Comparison of ENCODE assay signal across 8 cellular contexts in the genomic region with DNA sequence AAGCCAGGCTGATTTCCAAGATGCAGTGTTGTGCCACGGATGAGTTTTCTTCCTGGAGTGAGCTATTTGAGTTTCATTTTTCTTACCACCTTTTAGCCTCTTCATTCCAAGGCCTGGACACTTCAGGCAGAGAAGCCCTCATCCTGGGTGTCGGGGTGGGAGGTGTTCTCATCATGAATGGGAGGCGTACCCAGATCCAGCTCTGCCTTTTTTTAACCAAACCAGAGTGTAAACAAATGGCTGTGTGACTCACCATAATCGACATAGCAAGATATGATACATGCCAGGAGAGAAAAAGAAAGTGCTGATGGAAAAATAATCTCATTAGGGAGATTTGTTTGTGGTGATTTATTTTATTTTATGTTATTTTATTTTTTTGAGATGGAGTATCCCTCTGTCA.
A peak's percentile ranks its signal among the peaks of the same experiment; 100 is the strongest.
DNase-seq lines count a peak whose midpoint lies in the region; ATAC-seq lines count a peak whose summit lies in the region.

No MANE protein-coding gene starts in this region.

- no peak for ATAC-seq in HG03108 (IDR thresholded peaks at IDR 0.05; ENCODE audit: unreplicated experiment)
- no peak for ATAC-seq in HG02763 (IDR thresholded peaks at IDR 0.05; ENCODE audit: unreplicated experiment)
- no peak for ATAC-seq in HG03378 (IDR thresholded peaks at IDR 0.05; ENCODE audit: unreplicated experiment)

- H3K27me3 ChIP-seq in skeletal muscle tissue (ENCODE audit: control insufficient read depth in 3 of 3, insufficient read depth in 3 of 3, low read length in 3 of 3) = no peaks in the 10 kb centered on the region

- peak overlapping the region; percentile 83 for H3K4me3 Mint-ChIP-seq in activated T-helper 1 cell treated with anti-CD3 and anti-CD28 coated beads, Interleukin-12 subunit alpha, Interleukin-12 subunit beta, Interleukin-2, Interleukin-4 antibody, amounts not matched to agents 30 ng/mL and 10 ng/mL and 1 ng/mL, durations not matched to agents 14 hours and 24 hours and 36 hours

- H3K36me3 Mint-ChIP-seq in activated T-helper 1 cell treated with anti-CD3 and anti-CD28 coated beads, Interleukin-12 subunit alpha, Interleukin-12 subunit beta, Interleukin-2, Interleukin-4 antibody, amounts not matched to agents 30 ng/mL and 10 ng/mL and 1 ng/mL, durations not matched to agents 14 hours and 24 hours and 36 hours (ENCODE audit: low read depth) = peaks cover 6% of the 10 kb centered on the region

- intact Hi-C loops in activated T-helper 1 cell treated with anti-CD3 and anti-CD28 coated beads, Interleukin-12 subunit alpha, Interleukin-12 subunit beta, Interleukin-2, Interleukin-4 antibody, amounts not matched to agents 30 ng/mL and 10 ng/mL and 1 ng/mL, durations not matched to agents 14 hours and 24 hours and 36 hours (cut with micrococcal nuclease) = loop anchor here (5.0 kb wide), 1 partner anchor 259 kb away; the partner anchor contains the start of gene SOS2

- no peaks in the 10 kb centered on the region for H3K36me3 ChIP-seq in skeletal muscle tissue (ENCODE audit: control insufficient read depth in 3 of 3, insufficient read depth in 3 of 3, low read length in 3 of 3)

- no peaks in the 10 kb centered on the region for H3K9me3 ChIP-seq in skeletal muscle tissue (ENCODE audit: control insufficient read depth in 3 of 3, low read length in 3 of 3)

- peak; percentile 80 for DNase-seq in DMS79 (lab: John Stamatoyannopoulos, UW)
- peak; percentile 23 for DNase-seq in NCI-H1417 treated with DMSO at 0.1 percent for 48 hours (lab: John Stamatoyannopoulos, UW)
- DNase-seq in activated T-helper 1 cell treated with anti-CD3 and anti-CD28 coated beads, Interleukin-12 subunit alpha, Interleukin-12 subunit beta, Interleukin-2, Interleukin-4 antibody, amounts not matched to agents 30 ng/mL and 10 ng/mL and 1 ng/mL, durations not matched to agents 14 hours and 24 hours and 36 hours (ENCODE audit: low spot score) = peak; percentile 36
- peak; percentile 67 for DNase-seq in foreskin melanocyte

- peak overlapping the region; percentile 84 for H3K27ac ChIP-seq in skeletal muscle tissue (ENCODE audit: low read depth, low read length)

- peaks cover 23 to 39% (median 24%) of the 10 kb centered on the region in 3 donors for H3K4me1 ChIP-seq in skeletal muscle tissue (ENCODE audit: control insufficient read depth in 3 of 3, insufficient read depth in 3 of 3, low read length in 3 of 3)

- no peaks in the 10 kb centered on the region for H3K9me3 Mint-ChIP-seq in activated T-helper 1 cell treated with anti-CD3 and anti-CD28 coated beads, Interleukin-12 subunit alpha, Interleukin-12 subunit beta, Interleukin-2, Interleukin-4 antibody, amounts not matched to agents 30 ng/mL and 10 ng/mL and 1 ng/mL, durations not matched to agents 14 hours and 24 hours and 36 hours

- H3K27ac Mint-ChIP-seq in activated T-helper 1 cell treated with anti-CD3 and anti-CD28 coated beads, Interleukin-12 subunit alpha, Interleukin-12 subunit beta, Interleukin-2, Interleukin-4 antibody, amounts not matched to agents 30 ng/mL and 10 ng/mL and 1 ng/mL, durations not matched to agents 14 hours and 24 hours and 36 hours = peak overlapping the region; percentile 99

- peak overlapping the region in 1 of 3 donors; percentile 28 for H3K9ac ChIP-seq in skeletal muscle tissue (ENCODE audit: low read depth in 1 of 3, low read length in 3 of 3)

- peak overlapping the region in 1 of 3 donors; percentile 0 for H3K4me3 ChIP-seq in skeletal muscle tissue (ENCODE audit: low read length in 3 of 3)

- peaks cover 68% of the 10 kb centered on the region for H3K4me1 Mint-ChIP-seq in activated T-helper 1 cell treated with anti-CD3 and anti-CD28 coated beads, Interleukin-12 subunit alpha, Interleukin-12 subunit beta, Interleukin-2, Interleukin-4 antibody, amounts not matched to agents 30 ng/mL and 10 ng/mL and 1 ng/mL, durations not matched to agents 14 hours and 24 hours and 36 hours (ENCODE audit: low read depth)

- H3K27me3 Mint-ChIP-seq in activated T-helper 1 cell treated with anti-CD3 and anti-CD28 coated beads, Interleukin-12 subunit alpha, Interleukin-12 subunit beta, Interleukin-2, Interleukin-4 antibody, amounts not matched to agents 30 ng/mL and 10 ng/mL and 1 ng/mL, durations not matched to agents 14 hours and 24 hours and 36 hours (ENCODE audit: insufficient read depth) = no peaks in the 10 kb centered on the region

Comparison
In these comparisons a context has a peak if more than half of its experiments do, and no peak if none do; other contexts are left out.
1. DNase-seq: peak in every context shown above with its lines; median percentile 80 in DMS79; 67 in foreskin melanocyte; 36 in activated T-helper 1 cell treated with anti-CD3 and anti-CD28 coated beads, Interleukin-12 subunit alpha, Interleukin-12 subunit beta, Interleukin-2, Interleukin-4 antibody, amounts not matched to agents 30 ng/mL and 10 ng/mL and 1 ng/mL, durations not matched to agents 14 hours and 24 hours and 36 hours; 23 in NCI-H1417 treated with DMSO at 0.1 percent for 48 hours.